ENCODE assay signal across 17 cellular contexts in the genomic region with DNA sequence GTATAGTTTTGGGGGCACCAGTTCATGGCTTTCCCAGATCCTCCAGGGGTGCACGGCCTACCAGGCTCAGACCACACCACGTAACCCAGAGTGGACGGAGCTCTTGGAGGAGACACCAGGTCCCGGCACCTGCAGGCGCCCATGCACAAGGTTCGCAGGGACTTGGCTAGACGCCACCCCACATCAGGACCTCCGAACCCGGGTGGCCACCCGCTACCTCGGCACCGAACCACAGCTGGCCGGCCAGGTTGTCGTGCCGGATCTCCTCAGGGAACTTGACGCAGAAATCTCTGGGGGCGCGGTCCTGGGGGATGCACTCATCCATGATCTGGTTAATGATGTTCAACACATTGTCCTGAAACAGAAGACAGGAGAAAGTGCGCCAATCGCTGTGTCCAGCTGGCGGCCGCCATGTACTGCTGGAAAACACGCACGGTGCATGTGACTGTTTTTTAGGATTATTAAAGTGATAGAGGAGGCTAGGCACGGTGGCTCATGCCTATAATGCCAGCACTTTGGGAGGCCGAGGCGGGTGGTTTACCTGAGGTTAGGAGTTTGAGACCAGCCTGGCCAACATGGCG.
DNase-seq lines count a peak whose midpoint lies in the region; ATAC-seq, FAIRE-seq and TF ChIP-seq lines count a peak whose summit lies in the region.
"Had no signal": no experiment of that assay in that cellular context is flagged by ENCODE, and none has a peak within 500 bp of the region (broad histone marks: within the 10 kb centered on the region; RNA-seq: fewer than 3 reads in every experiment).

No MANE protein-coding gene starts in this region.

- no peak for TF ChIP-seq CTCF in H1 (IDR thresholded peaks at IDR 0.05; ENCODE audit: control extremely low read depth in 1 of 3, insufficient read depth in 1 of 3, low read depth in 1 of 3, low read length in 3 of 3)
- no peak for TF ChIP-seq CTCF in mammary epithelial cell (conservative IDR thresholded peaks at IDR 0.05 in 1 of 2, IDR thresholded peaks at IDR 0.05 in 1 of 2; ENCODE audit: extremely low read depth in 1 of 2, insufficient read depth in 1 of 2, low read depth in 1 of 2, low read length in 2 of 2)

- no peak overlapping the region for H2BK120ac ChIP-seq in H1 (replicated peaks; ENCODE audit: low read depth, low read length)
- no peak overlapping the region for H2BK120ac ChIP-seq in neuronal stem cell (ENCODE audit: low read depth, low read length)

- no TSS peak for BruUV-seq in mammary epithelial cell (replicated peaks; lab: Mats Ljungman, UMichigan)

- H2BK12ac ChIP-seq in H1 (ENCODE audit: low read depth, low read length) (no peak overlapping the region), neuronal stem cell (ENCODE audit: low read length) (no peak overlapping the region)

- intact Hi-C loops in Right ventricle myocardium superior (cut with DNase I) (no loop called here), Right ventricle myocardium inferior (cut with DNase I) (no loop called here), aorta (cut with DNase I) (no loop called here), mammary epithelial cell (cut with micrococcal nuclease) (no loop called here)

- H3K4me1 ChIP-seq in H1 (replicated peaks in 1 of 4; ENCODE audit: control insufficient read depth in 3 of 4, insufficient read depth in 4 of 4, low read length in 3 of 4), result peaks cover 0 to 15% (median 5%) of the 10 kb centered on the region in 4 experiments; a peak in 6 of 7 replicates
- H3K4me1 ChIP-seq in neuronal stem cell (ENCODE audit: control insufficient read depth in 2 of 2, insufficient read depth in 1 of 2, low read depth in 1 of 2, low read length in 2 of 2), result no peaks in the 10 kb centered on the region
- no peaks in the 10 kb centered on the region for H3K4me1 ChIP-seq in aorta (ENCODE audit: control insufficient read depth in 1 of 2, insufficient read depth in 2 of 2, low read length in 2 of 2)
- no peaks in the 10 kb centered on the region for H3K4me1 ChIP-seq in mammary epithelial cell (ENCODE audit: insufficient read depth, low read length)

- CTCF ChIA-PET in H1 (lab: Charles Lee; ENCODE audit: partially characterized antibody) (interaction anchor here (1.7 kb wide), 1 partner anchor 13 kb away, joined by 7 read pairs; no protein-coding TSS in a partner anchor), mammary epithelial cell (lab: Charles Lee; ENCODE audit: low non-redundant PET) (no interaction called here)

- no peak overlapping the region for H2AK5ac ChIP-seq in H1 (ENCODE audit: low read depth, low read length)
- no peak overlapping the region for H2AK5ac ChIP-seq in neuronal stem cell (ENCODE audit: low read depth, low read length)

- H3K18ac ChIP-seq in H1 (ENCODE audit: extremely low read depth, low read length), result no peak overlapping the region
- H3K18ac ChIP-seq in neuronal stem cell (ENCODE audit: low read length), result peak overlapping the region; percentile 28

- H3K27ac ChIP-seq in H1 (ENCODE audit: low read depth, low read length), result no peak overlapping the region
- H3K27ac ChIP-seq in neuronal stem cell (replicated peaks; ENCODE audit: low read length), result no peak overlapping the region
- no peak overlapping the region for H3K27ac ChIP-seq in aorta (ENCODE audit: low read depth in 1 of 2, low read length in 2 of 2)
- no peak overlapping the region for H3K27ac ChIP-seq in mammary epithelial cell (ENCODE audit: insufficient read depth, low read depth, low read length)

- no peaks in the 10 kb centered on the region for H3K27me3 ChIP-seq in H1 (replicated peaks in 1 of 4; ENCODE audit: control insufficient read depth in 3 of 4, extremely low read depth in 1 of 4, insufficient read depth in 3 of 4, low read length in 3 of 4)
- H3K27me3 ChIP-seq in neuronal stem cell (ENCODE audit: control insufficient read depth in 3 of 3, insufficient read depth in 3 of 3, low read depth in 1 of 3, low read length in 3 of 3), result peaks cover 0 to 9% (median 0%) of the 10 kb centered on the region in 3 experiments
- H3K27me3 ChIP-seq in aorta (ENCODE audit: control insufficient read depth in 1 of 2, insufficient read depth in 2 of 2, low read length in 1 of 2), result no peaks in the 10 kb centered on the region
- no peaks in the 10 kb centered on the region for H3K27me3 ChIP-seq in mammary epithelial cell (ENCODE audit: insufficient read depth, low read length)

- H4K8ac ChIP-seq in H1 (ENCODE audit: extremely low read depth, insufficient read depth, low read length) (peak overlapping the region; percentile 35; the same call in 1 of the 2 replicates), neuronal stem cell (ENCODE audit: low read depth, low read length) (no peak overlapping the region)

- no peak for TF ChIP-seq POLR2A in H1 (IDR thresholded peaks at IDR 0.05; ENCODE audit: control extremely low read depth in 1 of 2, low read depth in 2 of 2, low read length in 2 of 2)

- no peak overlapping the region for H3K56ac ChIP-seq in H1 (replicated peaks; ENCODE audit: insufficient read length, low read depth, low read length)

- no peak for TF ChIP-seq EP300 in H1 (IDR thresholded peaks at IDR 0.05; ENCODE audit: borderline replicate concordance in 1 of 2, low read depth in 2 of 2, low read length in 2 of 2)

- no peak overlapping the region for H2BK5ac ChIP-seq in H1 (ENCODE audit: low read depth, low read length)
- H2BK5ac ChIP-seq in neuronal stem cell (ENCODE audit: low read length), result no peak overlapping the region

- no peak overlapping the region for H3K4ac ChIP-seq in H1 (replicated peaks; ENCODE audit: insufficient read length, low read depth, low read length)
- H3K4ac ChIP-seq in neuronal stem cell (ENCODE audit: low read length), result no peak overlapping the region

- no peak for FAIRE-seq in H1 (lab: Jason Lieb, UNC)

- no peak overlapping the region for H2BK20ac ChIP-seq in H1 (ENCODE audit: low read length)

- H3K9me3 ChIP-seq in H1 (ENCODE audit: insufficient read depth in 2 of 2, low read depth in 1 of 2, low read length in 1 of 2) (no peaks in the 10 kb centered on the region), neuronal stem cell (replicated peaks in 1 of 2; ENCODE audit: control insufficient read depth in 2 of 2, insufficient read depth in 1 of 2, low read depth in 1 of 2, low read length in 2 of 2) (no peaks in the 10 kb centered on the region), aorta (ENCODE audit: control insufficient read depth, low read length) (no peaks in the 10 kb centered on the region), mammary epithelial cell (replicated peaks; ENCODE audit: insufficient read depth, low read length) (no peaks in the 10 kb centered on the region)

- DNase-seq in Right ventricle myocardium superior (peak; percentile 13), Right ventricle myocardium inferior (ENCODE audit: missing footprints) (no peak), H1 (ENCODE audit: low read depth in 1 of 2, low spot score in 2 of 2) (no peak), neuronal stem cell (ENCODE audit: low spot score) (no peak), aorta (peak; percentile 36 to 74), mammary epithelial cell (no peak)
- DNase-seq: effector memory CD8-positive, alpha-beta T cell; glutamatergic neuron; mesendoderm; MM.1S; NCI-H2029 treated with DMSO at 0.1 percent for 48 hours; NCI-H446 treated with DMSO at 0.1 percent for 48 hours; NK-92 treated with Interleukin-12 subunit alpha and Interleukin-12 subunit beta, amount 100 ng/mL, for 24 hours; stimulated activated naive CD4-positive, alpha-beta T cell; T1000; trophoblast cell had no signal

- H3K79me2 ChIP-seq in H1 (ENCODE audit: control insufficient read depth in 1 of 2, insufficient read depth in 2 of 2, low read length in 2 of 2), result no peaks in the 10 kb centered on the region
- H3K79me2 ChIP-seq in mammary epithelial cell (ENCODE audit: insufficient read depth, low read length), result no peaks in the 10 kb centered on the region

- dilution Hi-C loops in mammary epithelial cell (cut with HindIII; ENCODE audit: low sequenced_read_pairs), result no loop called here

- no peak for TF ChIP-seq RAD21 in H1 (IDR thresholded peaks at IDR 0.05 in 1 of 2, conservative IDR thresholded peaks at IDR 0.05 in 1 of 2; ENCODE audit: low read depth in 2 of 2, low read length in 2 of 2)

- no peaks in the 10 kb centered on the region for H4K20me1 ChIP-seq in H1 (replicated peaks in 1 of 2; ENCODE audit: control insufficient read depth in 1 of 2, insufficient read depth in 2 of 2, low read length in 2 of 2)
- H4K20me1 ChIP-seq in mammary epithelial cell (ENCODE audit: insufficient read depth, low read length), result no peaks in the 10 kb centered on the region

- no peak overlapping the region for H2BK15ac ChIP-seq in H1 (ENCODE audit: low read length)
- no peak overlapping the region for H2BK15ac ChIP-seq in neuronal stem cell (ENCODE audit: low read length)

- H3K36me3 ChIP-seq in H1 (ENCODE audit: control insufficient read depth in 2 of 4, insufficient read depth in 4 of 4, low read length in 3 of 4) (no peaks in the 10 kb centered on the region), neuronal stem cell (replicated peaks in 1 of 2; ENCODE audit: control insufficient read depth in 2 of 2, insufficient read depth in 2 of 2, low read length in 2 of 2) (no peaks in the 10 kb centered on the region), aorta (ENCODE audit: control insufficient read depth in 1 of 2, insufficient read depth in 2 of 2, low read length in 1 of 2) (no peaks in the 10 kb centered on the region), mammary epithelial cell (ENCODE audit: insufficient read depth, low read length) (no peaks in the 10 kb centered on the region)

- no peak overlapping the region for H3K14ac ChIP-seq in H1 (ENCODE audit: insufficient read length)
- no peak overlapping the region for H3K14ac ChIP-seq in neuronal stem cell (ENCODE audit: low read length)

- H4K5ac ChIP-seq in H1 (ENCODE audit: insufficient read length, low read depth, low read length), result no peak overlapping the region

- H3K4me3 ChIP-seq in H1 (ENCODE audit: extremely low read depth in 1 of 4, insufficient read depth in 2 of 4, low read depth in 3 of 4, low read length in 4 of 4) (no peak overlapping the region), neuronal stem cell (ENCODE audit: low read length in 2 of 2) (no peak overlapping the region), aorta (ENCODE audit: low read length in 2 of 2) (no peak overlapping the region), mammary epithelial cell (replicated peaks in 1 of 3; ENCODE audit: insufficient read depth in 1 of 3, low read depth in 2 of 3, low read length in 3 of 3) (no peak overlapping the region)

- H3K23me2 ChIP-seq in H1 (ENCODE audit: low read depth, low read length), result peaks cover 4% of the 10 kb centered on the region; the same call in 1 of the 2 replicates

- no peak overlapping the region for H3K23ac ChIP-seq in H1 (ENCODE audit: insufficient read length)
- no peak overlapping the region for H3K23ac ChIP-seq in neuronal stem cell (ENCODE audit: low read depth, low read length, poor library complexity)

- in situ Hi-C loops in mammary epithelial cell (cut with MboI; ENCODE audit: low sequenced_read_pairs in 2 of 2), result no loop called here

- H3K79me1 ChIP-seq in H1 (ENCODE audit: low read depth, low read length), result no peaks in the 10 kb centered on the region; the same call in 1 of the 2 replicates
- peaks cover 2% of the 10 kb centered on the region for H3K79me1 ChIP-seq in neuronal stem cell (ENCODE audit: low read depth, low read length)

- POLR2A ChIA-PET in H1 (lab: Charles Lee; ENCODE audit: partially characterized antibody), result interaction anchor here (1.6 kb wide), 1 partner anchor 27 kb away, joined by 3 read pairs; no protein-coding TSS in a partner anchor

- no peak overlapping the region for H3K4me2 ChIP-seq in H1 (ENCODE audit: insufficient read depth in 1 of 2, low read depth in 2 of 2, low read length in 2 of 2)
- H3K4me2 ChIP-seq in neuronal stem cell (ENCODE audit: insufficient read depth, low read length, poor library complexity, severe bottlenecking), result no peak overlapping the region
- H3K4me2 ChIP-seq in mammary epithelial cell (ENCODE audit: insufficient read depth, low read depth, low read length), result no peak overlapping the region

- H4K91ac ChIP-seq in H1 (replicated peaks; ENCODE audit: insufficient read length, low read length) (no peak overlapping the region), neuronal stem cell (ENCODE audit: low read depth, low read length, poor library complexity) (no peak overlapping the region)

- WGBS in H1 (ENCODE audit: extremely low coverage in 1 of 2, insufficient coverage in 1 of 2, insufficient read length in 1 of 2, insufficient replicate concordance in 2 of 2, low coverage in 1 of 2, low lambda C conversion rate in 2 of 2, missing lambda C conversion rate in 1 of 2), 2 experiments, result 93% methylated on average over 28 of the region's 28 CpGs; no CpG with 5 or more reads in 1 of the 2 experiments
- WGBS in neuronal stem cell (ENCODE audit: extremely low coverage in 2 of 2, insufficient read length in 2 of 2, insufficient replicate concordance in 1 of 2), 2 donors, result no CpG with 5 or more reads among the region's 28 CpGs
- WGBS in aorta, 2 donors, result 95 to 96% methylated on average over 28 of the region's 28 CpGs
- WGBS in mammary epithelial cell (ENCODE audit: low coverage, missing lambda C conversion rate), result 99% methylated on average over 12 of the region's 28 CpGs

- ATAC-seq in Right ventricle myocardium superior (ENCODE audit: poor library complexity) (no peak), Right ventricle myocardium inferior (no peak), aorta (ENCODE audit: low FRiP score) (no peak), GM21529 (IDR thresholded peaks at IDR 0.05; ENCODE audit: unreplicated experiment) (no peak)
- ATAC-seq: effector memory CD8-positive, alpha-beta T cell had no signal

- H3K9ac ChIP-seq in H1 (replicated peaks in 1 of 4; ENCODE audit: extremely low read depth in 1 of 4, low read depth in 3 of 4, low read length in 3 of 4), result no peak overlapping the region
- no peak overlapping the region for H3K9ac ChIP-seq in neuronal stem cell (ENCODE audit: low read depth, low read length, poor library complexity)
- H3K9ac ChIP-seq in mammary epithelial cell (ENCODE audit: insufficient read depth, low read length), result no peak overlapping the region

- H2AFZ ChIP-seq in H1 (ENCODE audit: low read length) (no peak overlapping the region), neuronal stem cell (ENCODE audit: low read length) (no peak overlapping the region), mammary epithelial cell (ENCODE audit: low read depth, low read length) (no peak overlapping the region)

Comparison
In these comparisons a context has a peak if more than half of its experiments do, and no peak if none do; other contexts are left out.
1. DNase-seq: peak in Right ventricle myocardium superior (single experiment) and aorta (2 of 2); none in Right ventricle myocardium inferior (single experiment), H1 (0 of 2), neuronal stem cell (single experiment) and mammary epithelial cell (single experiment).